11 cellular contexts compared by ENCODE assay signal in the genomic region with DNA sequence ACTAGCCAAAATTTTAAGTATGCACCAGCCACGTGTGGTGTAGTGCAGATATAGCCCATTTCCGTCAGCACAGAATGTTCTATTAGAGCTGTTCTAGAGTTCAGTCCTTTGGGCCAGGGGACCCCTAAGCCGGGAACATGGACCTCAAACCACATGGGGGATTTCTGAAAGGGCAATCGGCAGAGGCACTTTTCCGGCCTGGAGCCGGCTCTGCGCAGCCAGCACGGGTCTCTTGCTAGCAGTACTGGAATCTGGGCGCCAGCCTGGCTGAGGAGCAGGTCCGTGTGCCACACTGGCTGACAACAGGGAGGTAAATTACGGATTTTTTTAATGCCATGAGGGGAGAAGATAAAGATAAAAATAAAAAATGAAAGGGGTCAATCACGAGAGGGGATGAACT.
"Had no signal": no experiment of that assay in that cellular context is flagged by ENCODE, and none has a peak within 500 bp of the region (broad histone marks: within the 10 kb centered on the region; RNA-seq: fewer than 3 reads in every experiment).

No MANE protein-coding gene starts in this region.

- H3K4me3 ChIP-seq: thyroid gland, vagina had no signal

- H3K9me3 Mint-ChIP-seq: activated naive CD8-positive, alpha-beta T cell treated with anti-CD3 and anti-CD28 coated beads for 36 hours; nephron had no signal

- H3K9me3 ChIP-seq: thyroid gland, vagina had no signal

- H3K4me3 Mint-ChIP-seq: activated CD8-positive, alpha-beta T cell treated with anti-CD3 and anti-CD28 coated beads, Interleukin-2, amount 10 ng/mL, durations not matched to agents 7 days and 5 days; activated naive CD8-positive, alpha-beta T cell treated with anti-CD3 and anti-CD28 coated beads for 36 hours; nephron had no signal

- H3K27me3 ChIP-seq: thyroid gland, vagina had no signal

- DNase-seq: activated CD4-positive, alpha-beta T cell treated with anti-CD3 and anti-CD28 coated beads for 4 hours; activated CD8-positive, alpha-beta T cell treated with anti-CD3 and anti-CD28 coated beads, Interleukin-2, amount 10 ng/mL, durations not matched to agents 7 days and 5 days; activated naive CD8-positive, alpha-beta T cell treated with anti-CD3 and anti-CD28 coated beads for 36 hours; aorta; foreskin melanocyte; occipital lobe; stimulated activated CD4-positive, alpha-beta T cell treated with anti-CD3 and anti-CD28 coated beads, Interleukin-2, amount 100 ng/mL, for 48 hours; T-helper 9 cell; thyroid gland had no signal

- H3K4me1 Mint-ChIP-seq: activated naive CD8-positive, alpha-beta T cell treated with anti-CD3 and anti-CD28 coated beads for 36 hours had no signal

- H3K27me3 Mint-ChIP-seq: activated naive CD8-positive, alpha-beta T cell treated with anti-CD3 and anti-CD28 coated beads for 36 hours had no signal

- H3K36me3 Mint-ChIP-seq: activated naive CD8-positive, alpha-beta T cell treated with anti-CD3 and anti-CD28 coated beads for 36 hours had no signal

- H3K27ac Mint-ChIP-seq: activated CD8-positive, alpha-beta T cell treated with anti-CD3 and anti-CD28 coated beads, Interleukin-2, amount 10 ng/mL, durations not matched to agents 7 days and 5 days; activated naive CD8-positive, alpha-beta T cell treated with anti-CD3 and anti-CD28 coated beads for 36 hours had no signal

- H3K27ac ChIP-seq: thyroid gland had no signal
